In genomic region chr22:36580371-36580770, GRCh38 we compare ENCODE assay signal across 27 cellular contexts. TPM values are rescaled to one million over a fixed set of nuclear protein-coding genes. Genes with fewer than 3 reads are reported as not detected.
DNase-seq lines count a peak whose midpoint lies in the region; ATAC-seq, FAIRE-seq and TF ChIP-seq lines count a peak whose summit lies in the region.
"Had no signal": no experiment of that assay in that cellular context is flagged by ENCODE, and none has a peak within 500 bp of the region (broad histone marks: within the 10 kb centered on the region; RNA-seq: fewer than 3 reads in every experiment).

No MANE protein-coding gene starts in this region.

- H3K9me3 Mint-ChIP-seq in chondrocyte (ENCODE audit: low read depth): no peaks in the 10 kb centered on the region

- H3K9ac ChIP-seq in kidney (ENCODE audit: low read length in 2 of 2): no peak overlapping the region
- H3K9ac ChIP-seq: BLaER1 had no signal

- H3K27me3 Mint-ChIP-seq in chondrocyte (ENCODE audit: low read depth): peaks cover 31% of the 10 kb centered on the region

- peaks cover 18% of the 10 kb centered on the region for H3K4me1 Mint-ChIP-seq in chondrocyte (ENCODE audit: low read depth)
- H3K4me1 Mint-ChIP-seq: CD14-positive monocyte; CD8-positive, alpha-beta memory T cell had no signal

- H3K4me3 ChIP-seq in kidney (ENCODE audit: low read length in 2 of 2): no peak overlapping the region
- H3K4me3 ChIP-seq: BLaER1, GM12878 had no signal

- no peaks in the 10 kb centered on the region for H3K36me3 Mint-ChIP-seq in chondrocyte (ENCODE audit: low read depth)
- H3K36me3 Mint-ChIP-seq: CD14-positive monocyte had no signal

- no peak overlapping the region for H3K27ac Mint-ChIP-seq in chondrocyte (ENCODE audit: unreplicated experiment)
- H3K27ac Mint-ChIP-seq: CD14-positive monocyte; CD4-positive, alpha-beta memory T cell had no signal

- no peak for TF ChIP-seq CTCF in chondrocyte (IDR thresholded peaks at IDR 0.05)
- no peak for TF ChIP-seq CTCF in kidney (IDR thresholded peaks at IDR 0.05; ENCODE audit: borderline replicate concordance, extremely low read depth, insufficient read depth)

- no peak for ATAC-seq in GM19397 (IDR thresholded peaks at IDR 0.05; ENCODE audit: unreplicated experiment)
- ATAC-seq: GM12878 had no signal

- H3K36me3 ChIP-seq in kidney (ENCODE audit: control insufficient read depth in 1 of 2, insufficient read depth in 2 of 2, low read length in 2 of 2): no peaks in the 10 kb centered on the region
- H3K36me3 ChIP-seq: BE2C, BLaER1 had no signal

- intact Hi-C loops in kidney (cut with DNase I): no loop called here

- DNase-seq in chondrocyte (ENCODE audit: low spot score) (peak; percentile 79), kidney (peak; percentile 37), SW 1271 (lab: John Stamatoyannopoulos, UW) (no peak), NAMALWA (ENCODE audit: low spot score) (no peak)
- DNase-seq: 8988T; ACHN; BE2C; C1 segment of cervical spinal cord; CD4-positive, alpha-beta memory T cell; CD4-positive, CD25-positive, alpha-beta regulatory T cell; CD8-positive, alpha-beta memory T cell; COR-L47; DMS 273 treated with DMSO at 0.1 percent for 48 hours; DMS153; DMS53; DMS79; DND-41; EL; GDM1 had no signal

- no peak overlapping the region for H3K27ac ChIP-seq in kidney (ENCODE audit: low read depth in 2 of 2, low read length in 2 of 2)
- H3K27ac ChIP-seq: BLaER1 had no signal

- no peak overlapping the region for H3K4me3 Mint-ChIP-seq in chondrocyte (ENCODE audit: unreplicated experiment)
- H3K4me3 Mint-ChIP-seq: CD14-positive monocyte; CD4-positive, alpha-beta memory T cell; CD4-positive, CD25-positive, alpha-beta regulatory T cell; CD8-positive, alpha-beta memory T cell had no signal

- H3K9me3 ChIP-seq in kidney (ENCODE audit: control insufficient read depth in 1 of 2, low read length in 2 of 2): no peaks in the 10 kb centered on the region
- H3K9me3 ChIP-seq: BE2C, BLaER1 had no signal

- no peaks in the 10 kb centered on the region for H3K4me1 ChIP-seq in kidney (ENCODE audit: control insufficient read depth in 1 of 2, insufficient read depth in 1 of 2, low read depth in 1 of 2, low read length in 2 of 2)
- H3K4me1 ChIP-seq: BE2C had no signal

- FAIRE-seq in kidney (lab: Jason Lieb, UNC): no peak
- FAIRE-seq: A204.1, GM12878, GM12892, GM18507, GM19239 had no signal

RNA-seq across cellular contexts. Expression of gene EIF3D, which starts 51.4 kb away (rescaled TPM):
- total RNA-seq in chondrocyte: 80.5 to 97.8 TPM (median 96.1 TPM) in 3 replicates
- total RNA-seq in kidney: 140 TPM
- polyA plus RNA-seq in kidney (ENCODE audit: insufficient read depth, low read depth, low replicate concordance): 129 TPM

Comparison
In these comparisons a context has a peak if more than half of its experiments do, and no peak if none do; other contexts are left out.
1. DNase-seq: peak in chondrocyte (single experiment) and kidney (single experiment); none in SW 1271 (0 of 2) and NAMALWA (single experiment).